Comparison of ENCODE assay signal across 9 cellular contexts in genomic region chr10:43417950-43418768, GRCh38. TPM values are rescaled to one million over a fixed set of nuclear protein-coding genes. Genes with fewer than 3 reads are reported as not detected.
A peak's percentile ranks its signal among the peaks of the same experiment; 100 is the strongest.
DNase-seq lines count a peak whose midpoint lies in the region; FAIRE-seq and TF ChIP-seq lines count a peak whose summit lies in the region.
"Had no signal": no experiment of that assay in that cellular context is flagged by ENCODE, and none has a peak within 500 bp of the region (broad histone marks: within the 10 kb centered on the region; RNA-seq: fewer than 3 reads in every experiment).

No MANE protein-coding gene starts in this region.

- WGBS in H1 (ENCODE audit: extremely low coverage in 1 of 2, insufficient coverage in 1 of 2, insufficient read length in 1 of 2, insufficient replicate concordance in 2 of 2, low coverage in 1 of 2, low lambda C conversion rate in 2 of 2, missing lambda C conversion rate in 1 of 2), 2 experiments = 87% methylated on average over 14 of the region's 14 CpGs; no CpG with 5 or more reads in 1 of the 2 experiments
- 65 to 73% methylated on average over 14 of the region's 14 CpGs for WGBS in testis, 2 donors

- H3K36me3 ChIP-seq in H1 (ENCODE audit: control insufficient read depth in 2 of 4, insufficient read depth in 4 of 4, low read length in 3 of 4) = no peaks in the 10 kb centered on the region
- no peaks in the 10 kb centered on the region for H3K36me3 ChIP-seq in testis (ENCODE audit: low read depth, missing control alignments)

- POLR2A ChIA-PET in RWPE1 (lab: Yijun Ruan, JAX; ENCODE audit: low non-redundant PET) = no interaction called here
- POLR2A ChIA-PET in H1 (lab: Charles Lee; ENCODE audit: partially characterized antibody) = interaction anchor here (1.8 to 4.7 kb wide), 5 partner anchors 7 to 23 kb away, joined by 4 to 33 read pairs (median 20); partner anchors contain the start of genes HNRNPF and ZNF487

- no peaks in the 10 kb centered on the region; a peak in 1 of 7 replicates for H3K27me3 ChIP-seq in H1 (replicated peaks in 1 of 4; ENCODE audit: control insufficient read depth in 3 of 4, extremely low read depth in 1 of 4, insufficient read depth in 3 of 4, low read length in 3 of 4)
- H3K27me3 ChIP-seq in testis = no peaks in the 10 kb centered on the region

- H2BK12ac ChIP-seq in H1 (ENCODE audit: low read depth, low read length) = no peak overlapping the region

- TF ChIP-seq POLR2A in H1 (IDR thresholded peaks at IDR 0.05; ENCODE audit: control extremely low read depth in 1 of 2, low read depth in 2 of 2, low read length in 2 of 2) = no peak
- TF ChIP-seq POLR2A in testis (IDR thresholded peaks at IDR 0.05) = no peak

- no peaks in the 10 kb centered on the region for H3K79me2 ChIP-seq in H1 (ENCODE audit: control insufficient read depth in 1 of 2, insufficient read depth in 2 of 2, low read length in 2 of 2)

- TF ChIP-seq CTCF in RWPE1 (conservative IDR thresholded peaks at IDR 0.05; ENCODE audit: low read depth) = no peak
- no peak for TF ChIP-seq CTCF in H1 (IDR thresholded peaks at IDR 0.05; ENCODE audit: control extremely low read depth in 1 of 3, insufficient read depth in 1 of 3, low read depth in 1 of 3, low read length in 3 of 3)
- TF ChIP-seq CTCF in testis (IDR thresholded peaks at IDR 0.05) = no peak

- no peaks in the 10 kb centered on the region for H4K20me1 ChIP-seq in H1 (replicated peaks in 1 of 2; ENCODE audit: control insufficient read depth in 1 of 2, insufficient read depth in 2 of 2, low read length in 2 of 2)

- intact Hi-C loops in testis (cut with DNase I; ENCODE audit: low total_unique reads) = no loop called here

- no peak overlapping the region for H3K9ac ChIP-seq in H1 (replicated peaks in 1 of 4; ENCODE audit: extremely low read depth in 1 of 4, low read depth in 3 of 4, low read length in 3 of 4)

- H3K79me1 ChIP-seq in H1 (ENCODE audit: low read depth, low read length) = no peaks in the 10 kb centered on the region

- H3K4me1 ChIP-seq in H1 (replicated peaks in 1 of 4; ENCODE audit: control insufficient read depth in 3 of 4, insufficient read depth in 4 of 4, low read length in 3 of 4) (peaks cover 2 to 5% (median 3%) of the 10 kb centered on the region in 4 experiments; a peak in 5 of 7 replicates), testis (peaks cover 13% of the 10 kb centered on the region)

- no peak overlapping the region for H3K23ac ChIP-seq in H1 (ENCODE audit: insufficient read length)

- H4K8ac ChIP-seq in H1 (ENCODE audit: extremely low read depth, insufficient read depth, low read length) = no peak overlapping the region

- H3K27ac ChIP-seq in RWPE1 (peak overlapping the region; percentile 99), H1 (ENCODE audit: low read depth, low read length) (no peak overlapping the region), testis (no peak overlapping the region)

- H3K23me2 ChIP-seq in H1 (ENCODE audit: low read depth, low read length) = peaks cover 5% of the 10 kb centered on the region

- no peak overlapping the region for H2BK120ac ChIP-seq in H1 (replicated peaks; ENCODE audit: low read depth, low read length)

- H2AFZ ChIP-seq in H1 (ENCODE audit: low read length) = no peak overlapping the region

- H4K5ac ChIP-seq in H1 (ENCODE audit: insufficient read length, low read depth, low read length) = no peak overlapping the region

- FAIRE-seq in H1 (lab: Jason Lieb, UNC) = no peak

- H2BK20ac ChIP-seq in H1 (ENCODE audit: low read length) = no peak overlapping the region

- CTCF ChIA-PET in RWPE1 (lab: Yijun Ruan, JAX) (no interaction called here), H1 (lab: Charles Lee; ENCODE audit: partially characterized antibody) (interaction anchor here (0.6 to 0.7 kb wide), 2 partner anchors 37 to 473 kb away, joined by 3 read pairs; no protein-coding TSS in a partner anchor)

- peak overlapping the region; percentile 85 for H3K4ac ChIP-seq in H1 (replicated peaks; ENCODE audit: insufficient read length, low read depth, low read length)

- H3K14ac ChIP-seq in H1 (ENCODE audit: insufficient read length) = no peak overlapping the region

- no peak overlapping the region for H2BK5ac ChIP-seq in H1 (ENCODE audit: low read depth, low read length)

- no peak overlapping the region for H3K56ac ChIP-seq in H1 (replicated peaks; ENCODE audit: insufficient read length, low read depth, low read length)

- H3K18ac ChIP-seq in H1 (ENCODE audit: extremely low read depth, low read length) = no peak overlapping the region

- no peak for TF ChIP-seq RAD21 in H1 (IDR thresholded peaks at IDR 0.05 in 1 of 2, conservative IDR thresholded peaks at IDR 0.05 in 1 of 2; ENCODE audit: low read depth in 2 of 2, low read length in 2 of 2)

- TF ChIP-seq EP300 in H1 (IDR thresholded peaks at IDR 0.05; ENCODE audit: borderline replicate concordance in 1 of 2, low read depth in 2 of 2, low read length in 2 of 2) = no peak

- H3K4me3 ChIP-seq in H1 (ENCODE audit: extremely low read depth in 1 of 4, insufficient read depth in 2 of 4, low read depth in 3 of 4, low read length in 4 of 4) (no peak overlapping the region), testis (no peak overlapping the region)

- H3K9me3 ChIP-seq in H1 (ENCODE audit: insufficient read depth in 2 of 2, low read depth in 1 of 2, low read length in 1 of 2) (no peaks in the 10 kb centered on the region), testis (no peaks in the 10 kb centered on the region)

- H3K4me2 ChIP-seq in H1 (ENCODE audit: insufficient read depth in 1 of 2, low read depth in 2 of 2, low read length in 2 of 2) = no peak overlapping the region

- no peak overlapping the region for H4K91ac ChIP-seq in H1 (replicated peaks; ENCODE audit: insufficient read length, low read length)

- no peak overlapping the region for H2BK15ac ChIP-seq in H1 (ENCODE audit: low read length)

- DNase-seq in stimulated activated CD4-positive, alpha-beta T cell treated with anti-CD3 and anti-CD28 coated beads, Interleukin-4, amount 100 ng/mL, for 24 hours = peak; percentile 19
- DNase-seq in stimulated activated CD4-positive, alpha-beta T cell treated with anti-CD3 and anti-CD28 coated beads, Interleukin-2, amount 100 ng/mL, for 48 hours = no peak
- DNase-seq in RWPE1 (ENCODE audit: low spot score) (no peak), H1 (ENCODE audit: low read depth in 1 of 2, low spot score in 2 of 2) (no peak), NCI-H1417 (lab: John Stamatoyannopoulos, UW) (no peak), testis (no peak), kidney glomerular epithelial cell (lab: John Stamatoyannopoulos, UW) (no peak), superior temporal gyrus (ENCODE audit: extremely low spot score) (no peak)
- DNase-seq: NCI-H1092 had no signal

- H2AK5ac ChIP-seq in H1 (ENCODE audit: low read depth, low read length) = no peak overlapping the region

TF ChIP-seq in H1, 55 proteins besides CTCF, POLR2A, EP300 and RAD21 (continues in another document):
- no peak for TF ChIP-seq CBX8 (IDR thresholded peaks at IDR 0.05; ENCODE audit: borderline replicate concordance, low read depth, low read length)
- TF ChIP-seq RFX5 (IDR thresholded peaks at IDR 0.05; ENCODE audit: borderline replicate concordance, low read depth, low read length) = no peak
- TF ChIP-seq HDAC6 (IDR thresholded peaks at IDR 0.05; ENCODE audit: low read depth, low read length) = no peak
- TF ChIP-seq HDAC2 (IDR thresholded peaks at IDR 0.05; ENCODE audit: borderline replicate concordance in 1 of 2, low read depth in 2 of 2, low read length in 2 of 2) = no peak
- no peak for TF ChIP-seq MAX (IDR thresholded peaks at IDR 0.05)
- TF ChIP-seq CHD2 (IDR thresholded peaks at IDR 0.05; ENCODE audit: low read length) = no peak

RNA-seq across cellular contexts. Expression of gene HNRNPF, which starts 9.2 kb away (rescaled TPM):
- total RNA-seq in H1 (2021; fragmentation: NEBNext Ultra II Directional; extraction: Animal tissue kit (Norgen Biotek cat#: 25700)) = 389 and 397 TPM in 2 replicates
- polyA plus RNA-seq in H1 (2011; rRNA removed) (208 and 209 TPM in 2 replicates), testis (ENCODE audit: insufficient read depth, low read depth, low replicate concordance) (232 TPM)
- polyA plus RNA-seq in H1 (2011; cell fraction: cytosol; rRNA removed) = 285 TPM
- 199 TPM for polyA plus RNA-seq in H1 (2011; cell fraction: nucleus; rRNA removed)
- 322 to 369 TPM (median 332 TPM) in 4 replicates for polyA plus RNA-seq in H1 (2012, experiment 1 of 2)
- polyA plus RNA-seq in H1 (2012, experiment 2 of 2) = 154 TPM
- polyA plus RNA-seq in H1 (2013, experiment 1 of 2) = 167 TPM
- polyA plus RNA-seq in H1 (2013, experiment 2 of 2) = 175 TPM
- 303 and 334 TPM in 2 replicates for polyA minus RNA-seq in H1 (2011; rRNA and poly(A)+ RNA removed)
- polyA minus RNA-seq in H1 (2011; cell fraction: cytosol; rRNA and poly(A)+ RNA removed) = 147 TPM
- polyA minus RNA-seq in H1 (2011; cell fraction: nucleus; rRNA and poly(A)+ RNA removed) = 101 TPM
- total RNA-seq in testis = 100 to 1,000 TPM; 120 to 159 TPM

RNA-seq across cellular contexts. Expression of gene ZNF487, which starts 18.8 kb away (rescaled TPM):
- total RNA-seq in H1 (2021; fragmentation: NEBNext Ultra II Directional; extraction: Animal tissue kit (Norgen Biotek cat#: 25700)) = 1.9 TPM in 2 replicates
- polyA plus RNA-seq in H1 (2011; rRNA removed) (1.9 and 2.5 TPM in 2 replicates), testis (ENCODE audit: insufficient read depth, low read depth, low replicate concordance) (43.1 TPM)
- 1.8 TPM for polyA plus RNA-seq in H1 (2011; cell fraction: cytosol; rRNA removed)
- polyA plus RNA-seq in H1 (2011; cell fraction: nucleus; rRNA removed) = 2.7 TPM
- 0.97 to 1.6 TPM (median 1.3 TPM) in 4 replicates for polyA plus RNA-seq in H1 (2012, experiment 1 of 2)
- 1.8 TPM for polyA plus RNA-seq in H1 (2012, experiment 2 of 2)
- polyA plus RNA-seq in H1 (2013, experiment 1 of 2) = 1.6 TPM
- 1.4 TPM for polyA plus RNA-seq in H1 (2013, experiment 2 of 2)
- polyA minus RNA-seq in H1 (2011; rRNA and poly(A)+ RNA removed) = 0.57 and 3.0 TPM in 2 replicates
- not detected for polyA minus RNA-seq in H1 (2011; cell fraction: cytosol; rRNA and poly(A)+ RNA removed)
- 3.3 TPM for polyA minus RNA-seq in H1 (2011; cell fraction: nucleus; rRNA and poly(A)+ RNA removed)
- total RNA-seq in testis = 10 to 100 TPM; 22.8 to 46.2 TPM

RNA-seq across cellular contexts. Expression of gene FXYD4, which starts 46.7 kb away (rescaled TPM):
- not detected in 2 replicates for total RNA-seq in H1 (2021; fragmentation: NEBNext Ultra II Directional; extraction: Animal tissue kit (Norgen Biotek cat#: 25700))
- polyA plus RNA-seq in H1 (2011; rRNA removed) = not detected in 2 replicates
- polyA plus RNA-seq in H1 (2011; cell fraction: cytosol; rRNA removed) = not detected
- not detected for polyA plus RNA-seq in H1 (2011; cell fraction: nucleus; rRNA removed)
- not detected in 4 replicates for polyA plus RNA-seq in H1 (2012, experiment 1 of 2)
- polyA plus RNA-seq in H1 (2012, experiment 2 of 2) = not detected
- polyA plus RNA-seq in H1 (2013, experiment 1 of 2) = not detected
- polyA plus RNA-seq in H1 (2013, experiment 2 of 2) = not detected
- not detected in 2 replicates for polyA minus RNA-seq in H1 (2011; rRNA and poly(A)+ RNA removed)
- polyA minus RNA-seq in H1 (2011; cell fraction: cytosol; rRNA and poly(A)+ RNA removed) = not detected
- polyA minus RNA-seq in H1 (2011; cell fraction: nucleus; rRNA and poly(A)+ RNA removed) = not detected
- 1 to 10 TPM; 1.4 to 1.5 TPM for total RNA-seq in testis
- polyA plus RNA-seq in testis (ENCODE audit: insufficient read depth, low read depth, low replicate concordance) = 2.6 TPM
